ENCODE assay signal across 13 cellular contexts in genomic region chr1:235017719-235018118, GRCh38.
DNase-seq lines count a peak whose midpoint lies in the region; ATAC-seq and TF ChIP-seq lines count a peak whose summit lies in the region.
"Had no signal": no experiment of that assay in that cellular context is flagged by ENCODE, and none has a peak within 500 bp of the region (broad histone marks: within the 10 kb centered on the region; RNA-seq: fewer than 3 reads in every experiment).

No MANE protein-coding gene starts in this region.

- H3K9me3 ChIP-seq in SJSA1 (replicated peaks) (peaks cover 6% of the 10 kb centered on the region), fibroblast of lung (ENCODE audit: control insufficient read depth, insufficient read depth, low read depth, low read length) (no peaks in the 10 kb centered on the region), skeletal muscle satellite cell (replicated peaks; ENCODE audit: low read length) (peaks cover 4% of the 10 kb centered on the region)

- H4K20me1 ChIP-seq in fibroblast of lung (ENCODE audit: control insufficient read depth, extremely low read depth, insufficient read depth, low read length) = no peaks in the 10 kb centered on the region

- no peak for DNase-seq in activated T-cell treated with anti-CD3 and anti-CD28 coated beads, Interleukin-2, amount 50 U/mL, for 24 hours
- DNase-seq in activated T-cell treated with anti-CD3 and anti-CD28 coated beads, Interleukin-2, amount 50 U/mL, for 4 hours = no peak
- no peak for DNase-seq in SJSA1 (ENCODE audit: low read depth in 1 of 2, low spot score in 2 of 2)
- DNase-seq in fibroblast of lung (ENCODE audit: low read depth in 2 of 2) = peak in 1 of 2 donors; percentile 61
- no peak for DNase-seq in GDM1 (lab: John Stamatoyannopoulos, UW)
- no peak for DNase-seq in ureter (ENCODE audit: low spot score)
- DNase-seq: activated CD4-positive, alpha-beta T cell treated with anti-CD3 and anti-CD28 coated beads for 4 hours; activated naive CD4-positive, alpha-beta T cell treated with Interleukin-2 at 50 U/mL for 16 hours; DMS153 had no signal

- TF ChIP-seq CTCF in fibroblast of lung (conservative IDR thresholded peaks at IDR 0.05 in 1 of 2, IDR thresholded peaks at IDR 0.05 in 1 of 2; ENCODE audit: low read depth in 1 of 2, low read length in 2 of 2) = no peak

- peak overlapping the region; percentile 18 for H3K27ac Mint-ChIP-seq in activated T-cell treated with anti-CD3 and anti-CD28 coated beads, Interleukin-2, amount 50 U/mL, for 24 hours

- H3K9ac ChIP-seq in fibroblast of lung (ENCODE audit: insufficient read depth, low read length) = no peak overlapping the region
- peak overlapping the region; percentile 29 for H3K9ac ChIP-seq in skeletal muscle satellite cell (ENCODE audit: low read depth, low read length)
- H3K9ac ChIP-seq: parathyroid adenoma had no signal

- no peak for ATAC-seq in activated T-cell treated with anti-CD3 and anti-CD28 coated beads, Interleukin-2, amount 50 U/mL, for 4 hours
- no peak for ATAC-seq in GM21360 (IDR thresholded peaks at IDR 0.05; ENCODE audit: unreplicated experiment)

- H3K4me3 Mint-ChIP-seq in activated T-cell treated with anti-CD3 and anti-CD28 coated beads, Interleukin-2, amount 50 U/mL, for 24 hours = no peak overlapping the region
- no peak overlapping the region for H3K4me3 Mint-ChIP-seq in activated T-cell treated with anti-CD3 and anti-CD28 coated beads, Interleukin-2, amount 50 U/mL, for 4 hours
- H3K4me3 Mint-ChIP-seq: central memory CD8-positive, alpha-beta T cell had no signal

- H3K27me3 Mint-ChIP-seq in activated T-cell treated with anti-CD3 and anti-CD28 coated beads, Interleukin-2, amount 50 U/mL, for 24 hours = no peaks in the 10 kb centered on the region
- H3K27me3 Mint-ChIP-seq in activated T-cell treated with anti-CD3 and anti-CD28 coated beads, Interleukin-2, amount 50 U/mL, for 4 hours (ENCODE audit: low read depth) = no peaks in the 10 kb centered on the region
- H3K27me3 Mint-ChIP-seq: central memory CD8-positive, alpha-beta T cell had no signal

- H3K4me3 ChIP-seq in SJSA1 = no peak overlapping the region
- H3K4me3 ChIP-seq in fibroblast of lung (replicated peaks in 1 of 4; ENCODE audit: control extremely low read depth in 1 of 4, insufficient read depth in 1 of 4, low read depth in 3 of 4, low read length in 4 of 4) = no peak overlapping the region
- H3K4me3 ChIP-seq in skeletal muscle satellite cell (ENCODE audit: low read length) = no peak overlapping the region

- H3K36me3 ChIP-seq in SJSA1 = no peaks in the 10 kb centered on the region
- H3K36me3 ChIP-seq in fibroblast of lung (ENCODE audit: control insufficient read depth, insufficient read depth, low read length) = no peaks in the 10 kb centered on the region
- H3K36me3 ChIP-seq in skeletal muscle satellite cell (ENCODE audit: insufficient read depth, low read length) = no peaks in the 10 kb centered on the region

- no peaks in the 10 kb centered on the region for H3K27me3 ChIP-seq in SJSA1 (replicated peaks)
- H3K27me3 ChIP-seq in fibroblast of lung (ENCODE audit: control insufficient read depth, insufficient read depth, low read length) = no peaks in the 10 kb centered on the region
- H3K27me3 ChIP-seq in skeletal muscle satellite cell (ENCODE audit: control insufficient read depth, insufficient read depth, low read length) = no peaks in the 10 kb centered on the region

- peaks cover 2% of the 10 kb centered on the region for H3K36me3 Mint-ChIP-seq in activated T-cell treated with anti-CD3 and anti-CD28 coated beads, Interleukin-2, amount 50 U/mL, for 24 hours (ENCODE audit: low read depth)
- no peaks in the 10 kb centered on the region for H3K36me3 Mint-ChIP-seq in activated T-cell treated with anti-CD3 and anti-CD28 coated beads, Interleukin-2, amount 50 U/mL, for 4 hours (ENCODE audit: insufficient read depth)

- H3K4me2 ChIP-seq in fibroblast of lung (ENCODE audit: extremely low read depth, insufficient read depth, low read length) (no peak overlapping the region), skeletal muscle satellite cell (ENCODE audit: low read length) (no peak overlapping the region)

- H3K4me1 Mint-ChIP-seq in activated T-cell treated with anti-CD3 and anti-CD28 coated beads, Interleukin-2, amount 50 U/mL, for 24 hours (ENCODE audit: low read depth) = peaks cover 77% of the 10 kb centered on the region
- peaks cover 57% of the 10 kb centered on the region for H3K4me1 Mint-ChIP-seq in activated T-cell treated with anti-CD3 and anti-CD28 coated beads, Interleukin-2, amount 50 U/mL, for 4 hours (ENCODE audit: low read depth)

- H3K9me3 Mint-ChIP-seq in activated T-cell treated with anti-CD3 and anti-CD28 coated beads, Interleukin-2, amount 50 U/mL, for 24 hours = peaks cover 21% of the 10 kb centered on the region
- peaks cover 11% of the 10 kb centered on the region for H3K9me3 Mint-ChIP-seq in activated T-cell treated with anti-CD3 and anti-CD28 coated beads, Interleukin-2, amount 50 U/mL, for 4 hours
- H3K9me3 Mint-ChIP-seq: central memory CD8-positive, alpha-beta T cell had no signal

- no peaks in the 10 kb centered on the region for H3K79me2 ChIP-seq in fibroblast of lung (ENCODE audit: control insufficient read depth, insufficient read depth, low read length)
- H3K79me2 ChIP-seq: parathyroid adenoma had no signal

- no peak overlapping the region for H2AFZ ChIP-seq in fibroblast of lung (ENCODE audit: low read length)
- H2AFZ ChIP-seq: parathyroid adenoma had no signal

- peaks cover 17% of the 10 kb centered on the region for H3K4me1 ChIP-seq in SJSA1 (replicated peaks)
- peaks cover 3% of the 10 kb centered on the region for H3K4me1 ChIP-seq in fibroblast of lung (ENCODE audit: control insufficient read depth, extremely low read depth, insufficient read depth, low read length)
- peaks cover 47% of the 10 kb centered on the region for H3K4me1 ChIP-seq in skeletal muscle satellite cell (ENCODE audit: control insufficient read depth, insufficient read depth, low read length)
- H3K4me1 ChIP-seq: parathyroid adenoma had no signal

- H3K27ac ChIP-seq in SJSA1 (peak overlapping the region; percentile 63), fibroblast of lung (ENCODE audit: insufficient read depth, low read length) (peak overlapping the region; percentile 1)
- H3K27ac ChIP-seq: parathyroid adenoma had no signal
